ENCODE assay signal across 15 cellular contexts in genomic region chr12:131115766-131116165, GRCh38.
"Had no signal": no experiment of that assay in that cellular context is flagged by ENCODE, and none has a peak within 500 bp of the region (broad histone marks: within the 10 kb centered on the region; RNA-seq: fewer than 3 reads in every experiment).

No MANE protein-coding gene starts in this region.

- H3K27ac ChIP-seq: cardiac muscle cell had no signal

- H3K27me3 ChIP-seq: cardiac muscle cell, dorsolateral prefrontal cortex had no signal

- H3K4me3 ChIP-seq: cardiac muscle cell, lung, stomach had no signal

- ATAC-seq: activated CD4-positive, CD25-positive, alpha-beta regulatory T cell treated with anti-CD3 and anti-CD28 coated beads, Interleukin-2, amount 50 U/mL, for 24 hours; natural killer cell treated with Interleukin-12 subunit alpha and Interleukin-12 subunit beta and Interleukin-15 and Interleukin-18, amount 100 ng/mL, for 72 hours; stimulated activated effector memory CD8-positive, alpha-beta T cell treated with anti-CD3 and anti-CD28 coated beads, Interleukin-12 subunit alpha, Interleukin-12 subunit beta, amount 100 ng/mL, for 72 hours had no signal

- DNase-seq: activated CD8-positive, alpha-beta memory T cell treated with anti-CD3 and anti-CD28 coated beads for 24 hours; activated CD8-positive, alpha-beta memory T cell treated with anti-CD3 and anti-CD28 coated beads, Interleukin-2, amount 50 U/mL, for 48 hours; activated effector memory CD4-positive, alpha-beta T cell treated with Interleukin-2 at 50 U/mL for 16 hours; activated naive CD4-positive, alpha-beta T cell treated with anti-CD3 and anti-CD28 coated beads, Interleukin-2, amount 50 U/mL, for 16 hours; activated T-cell treated with anti-CD3 and anti-CD28 coated beads, Interleukin-2, amount 50 U/mL, for 48 hours; stimulated activated CD4-positive, alpha-beta T cell treated with anti-CD3 and anti-CD28 coated beads, Interleukin-4, amount 100 ng/mL, for 24 hours; stomach had no signal

- FAIRE-seq: colon, urothelium cell line had no signal

- H3K9me3 ChIP-seq: stomach had no signal
